9 cellular contexts compared by ENCODE assay signal in the genomic region with DNA sequence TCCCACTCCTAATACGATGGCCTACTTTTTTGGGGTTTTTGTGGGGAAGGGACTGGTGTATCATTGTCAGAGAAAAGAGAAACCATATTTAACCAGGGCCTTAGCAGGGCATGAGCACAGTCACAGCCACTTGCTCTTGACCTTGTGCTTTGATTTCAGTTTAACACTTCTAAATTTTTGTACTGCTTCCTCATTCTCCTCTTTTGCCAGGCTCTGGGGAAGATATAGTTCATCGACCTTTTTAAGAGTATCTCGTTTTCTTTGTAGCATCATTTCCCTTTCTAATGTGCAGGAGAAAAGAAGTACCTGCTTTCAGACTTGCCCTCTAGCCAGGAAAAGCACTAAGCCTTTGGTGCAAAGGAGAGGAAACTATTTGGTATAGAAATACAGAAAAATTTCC. TPM values are rescaled to one million over a fixed set of nuclear protein-coding genes. Genes with fewer than 3 reads are reported as not detected.
DNase-seq lines count a peak whose midpoint lies in the region; TF ChIP-seq lines count a peak whose summit lies in the region.
"Had no signal": no experiment of that assay in that cellular context is flagged by ENCODE, and none has a peak within 500 bp of the region (broad histone marks: within the 10 kb centered on the region; RNA-seq: fewer than 3 reads in every experiment).

No MANE protein-coding gene starts in this region.

- peaks cover 81% of the 10 kb centered on the region for H3K79me2 ChIP-seq in MM.1S (ENCODE audit: low read length)
- peaks cover 66% of the 10 kb centered on the region for H3K79me2 ChIP-seq in neural cell (replicated peaks; ENCODE audit: insufficient read depth, low read length)

- H3K27me3 Mint-ChIP-seq in CD4-positive, alpha-beta memory T cell, result peaks cover 0 to 2% of the 10 kb centered on the region in 2 donors

- peaks cover 60% of the 10 kb centered on the region for H3K4me1 ChIP-seq in CD4-positive, alpha-beta memory T cell (ENCODE audit: insufficient read depth, low read length)
- peaks cover 22% of the 10 kb centered on the region for H3K4me1 ChIP-seq in MM.1S (ENCODE audit: low read length)

- peak overlapping the region; percentile 94 to 100 (median 99) for H3K27ac Mint-ChIP-seq in CD4-positive, alpha-beta memory T cell

- peak in 1 of 5 donors; percentile 18 for DNase-seq in CD4-positive, alpha-beta memory T cell
- no peak for DNase-seq in MM.1S
- DNase-seq in choroid plexus epithelial cell (ENCODE audit: low read depth), result no peak
- no peak for DNase-seq in iPS-NIHi7 (ENCODE audit: extremely low spot score)
- DNase-seq in head of caudate nucleus, result no peak
- no peak for DNase-seq in mesenteric fat pad (ENCODE audit: low spot score)
- no peak for DNase-seq in stimulated activated CD4-positive, alpha-beta T cell treated with anti-CD3 and anti-CD28 coated beads, Interleukin-2, amount 100 ng/mL, for 24 hours
- DNase-seq: NCI-H510A had no signal

- POLR2A ChIA-PET in CD4-positive, alpha-beta memory T cell (lab: Charles Lee; ENCODE audit: partially characterized antibody), result interaction anchor here (2.9 to 12.6 kb wide), 3 partner anchors 8 to 35 kb away, joined by 13 to 318 read pairs (median 75); a partner anchor contains a TSS

- CTCF ChIA-PET in CD4-positive, alpha-beta memory T cell (lab: Charles Lee; ENCODE audit: partially characterized antibody), result interaction anchor here (6.0 kb wide), 1 partner anchor 13 kb away, joined by 69 read pairs; no protein-coding TSS in a partner anchor

- peak overlapping the region; percentile 86 to 100 (median 92) for H3K4me3 Mint-ChIP-seq in CD4-positive, alpha-beta memory T cell

- intact Hi-C loops in CD4-positive, alpha-beta memory T cell (cut with micrococcal nuclease), result no loop called here
- intact Hi-C loops in head of caudate nucleus (cut with DNase I), result loop anchor here (10.0 kb wide), 1 partner anchor 162 kb away; no protein-coding TSS in a partner anchor

- peaks cover 7% of the 10 kb centered on the region; the same call in 1 of the 2 replicates for H4K20me1 ChIP-seq in MM.1S (ENCODE audit: insufficient read depth, low read length)
- H4K20me1 ChIP-seq in neural cell (ENCODE audit: insufficient read depth), result no peaks in the 10 kb centered on the region

- peak overlapping the region; percentile 78 to 87 for H3K4me3 ChIP-seq in CD4-positive, alpha-beta memory T cell (ENCODE audit: low read length in 2 of 2)
- H3K4me3 ChIP-seq in MM.1S (ENCODE audit: low read length), result peak overlapping the region; percentile 63
- peak overlapping the region; percentile 37 for H3K4me3 ChIP-seq in choroid plexus epithelial cell (ENCODE audit: low read depth, low read length)
- peak overlapping the region; percentile 98 for H3K4me3 ChIP-seq in neural cell (ENCODE audit: low read length)

- TF ChIP-seq CTCF in MM.1S (IDR thresholded peaks at IDR 0.05; ENCODE audit: low read length), result no peak
- TF ChIP-seq CTCF in choroid plexus epithelial cell (conservative IDR thresholded peaks at IDR 0.05; ENCODE audit: low read depth, low read length), result no peak
- TF ChIP-seq CTCF in neural cell (IDR thresholded peaks at IDR 0.05; ENCODE audit: poor library complexity, severe bottlenecking), result no peak

- no peak overlapping the region for H2AFZ ChIP-seq in MM.1S (ENCODE audit: low read length)
- H2AFZ ChIP-seq in neural cell (ENCODE audit: low read depth, low read length), result no peak overlapping the region

- H3K4me2 ChIP-seq in MM.1S (ENCODE audit: low read depth, low read length) (peak overlapping the region; percentile 91), neural cell (ENCODE audit: low read length) (no peak overlapping the region)

- no peak for TF ChIP-seq EP300 in neural cell (conservative IDR thresholded peaks at IDR 0.05; ENCODE audit: poor library complexity, severe bottlenecking)

- no peak for TF ChIP-seq RAD21 in neural cell (conservative IDR thresholded peaks at IDR 0.05)

- peak overlapping the region; percentile 100 for H3K27ac ChIP-seq in CD4-positive, alpha-beta memory T cell (ENCODE audit: low read depth, low read length)
- peak overlapping the region; percentile 100; the same call in 1 of the 2 replicates for H3K27ac ChIP-seq in MM.1S (ENCODE audit: low read length)
- no peak overlapping the region for H3K27ac ChIP-seq in neural cell (ENCODE audit: low read length)

- H3K4me1 Mint-ChIP-seq in CD4-positive, alpha-beta memory T cell, result peaks cover 48 to 82% (median 55%) of the 10 kb centered on the region in 4 donors

- no peaks in the 10 kb centered on the region for H3K9me3 ChIP-seq in CD4-positive, alpha-beta memory T cell (ENCODE audit: control insufficient read depth in 1 of 2, low read length in 2 of 2)
- H3K9me3 ChIP-seq in MM.1S (replicated peaks; ENCODE audit: insufficient read depth, low read length) (no peaks in the 10 kb centered on the region), neural cell (ENCODE audit: low read length) (no peaks in the 10 kb centered on the region)

- peaks cover 0 to 3% (median 0%) of the 10 kb centered on the region in 8 donors for H3K9me3 Mint-ChIP-seq in CD4-positive, alpha-beta memory T cell

- no peaks in the 10 kb centered on the region for H3K9me2 ChIP-seq in MM.1S (replicated peaks; ENCODE audit: insufficient read depth, low read length)
- H3K9me2 ChIP-seq in neural cell (ENCODE audit: insufficient read depth, low read length), result no peaks in the 10 kb centered on the region

- H3F3A ChIP-seq in MM.1S (ENCODE audit: insufficient read depth, low read length), result peaks cover 34% of the 10 kb centered on the region
- no peaks in the 10 kb centered on the region for H3F3A ChIP-seq in neural cell (ENCODE audit: insufficient read depth, low read length, poor library complexity, severe bottlenecking)

- peak overlapping the region; percentile 59; the same call in 1 of the 2 replicates for H3K9ac ChIP-seq in MM.1S (ENCODE audit: low read length)
- H3K9ac ChIP-seq in neural cell (ENCODE audit: low read length), result no peak overlapping the region

- H3K27me3 ChIP-seq in CD4-positive, alpha-beta memory T cell (ENCODE audit: insufficient read depth, low read length), result no peaks in the 10 kb centered on the region
- no peaks in the 10 kb centered on the region for H3K27me3 ChIP-seq in MM.1S (replicated peaks; ENCODE audit: insufficient read depth, low read length)
- no peaks in the 10 kb centered on the region for H3K27me3 ChIP-seq in neural cell (ENCODE audit: insufficient read depth, low read depth, low read length)

- peaks cover 5% of the 10 kb centered on the region for H3K36me3 ChIP-seq in CD4-positive, alpha-beta memory T cell (ENCODE audit: insufficient read depth, low read length)
- H3K36me3 ChIP-seq in MM.1S (replicated peaks; ENCODE audit: insufficient read depth, low read length), result no peaks in the 10 kb centered on the region
- no peaks in the 10 kb centered on the region for H3K36me3 ChIP-seq in neural cell (ENCODE audit: insufficient read depth, low read length)

- H3K36me3 Mint-ChIP-seq in CD4-positive, alpha-beta memory T cell, result peaks cover 0 to 31% of the 10 kb centered on the region in 2 donors

TF ChIP-seq in neural cell, 6 proteins besides CTCF, POLR2A, EP300 and RAD21 (continues in another document):
- TF ChIP-seq TAF1 (IDR thresholded peaks at IDR 0.05; ENCODE audit: low read depth) (no peak), MXI1 (conservative IDR thresholded peaks at IDR 0.05; ENCODE audit: poor library complexity, severe bottlenecking) (no peak), EZH2 (IDR thresholded peaks at IDR 0.05; ENCODE audit: borderline replicate concordance, insufficient read depth, low read length, poor library complexity, severe bottlenecking) (no peak), SMC3 (conservative IDR thresholded peaks at IDR 0.05; ENCODE audit: poor library complexity) (no peak)

RNA-seq across cellular contexts. Expression of a gene that starts 2.2 kb away (rescaled TPM):
- total RNA-seq in CD4-positive, alpha-beta memory T cell, result 100 to 1,000 TPM; 104 to 107 TPM
- 10 to 100 TPM; 49.7 to 86.5 TPM for polyA plus RNA-seq in CD4-positive, alpha-beta memory T cell
- 22.5 and 24.8 TPM in 2 replicates for polyA plus RNA-seq in neural cell
- 41.1 and 44.6 TPM in 2 replicates for polyA minus RNA-seq in neural cell
- total RNA-seq in mesenteric fat pad, result 35.5 TPM

RNA-seq across cellular contexts. Expression of a gene that starts 3.1 kb away (rescaled TPM):
- 10 to 100 TPM; 84.1 to 87.5 TPM for total RNA-seq in CD4-positive, alpha-beta memory T cell
- polyA plus RNA-seq in CD4-positive, alpha-beta memory T cell, result 10 to 100 TPM; 34.0 to 36.7 TPM
- polyA plus RNA-seq in neural cell, result 5.3 TPM in 2 replicates
- polyA minus RNA-seq in neural cell, result 17.3 and 18.2 TPM in 2 replicates
- 11.2 TPM for total RNA-seq in mesenteric fat pad

RNA-seq across cellular contexts. Expression of a gene that starts 33.8 kb away (rescaled TPM):
- 1 to 10 TPM; 1.3 to 1.5 TPM for total RNA-seq in CD4-positive, alpha-beta memory T cell
- polyA plus RNA-seq in CD4-positive, alpha-beta memory T cell, result under 1 TPM; 0.37 to 0.45 TPM
- polyA plus RNA-seq in neural cell, result 0.25 TPM in 1 of 2 replicates, not detected in the other
- polyA minus RNA-seq in neural cell, result not detected in 2 replicates
- 9.5 TPM for total RNA-seq in mesenteric fat pad

RNA-seq across cellular contexts. Expression of a gene that starts 41.5 kb away (rescaled TPM):
- under 1 TPM; 0.14 to 0.20 TPM for total RNA-seq in CD4-positive, alpha-beta memory T cell
- under 1 TPM in 1 of 2 donors, not detected in 1; 0.11 TPM for polyA plus RNA-seq in CD4-positive, alpha-beta memory T cell
- polyA plus RNA-seq in neural cell, result 1.8 and 2.6 TPM in 2 replicates
- polyA minus RNA-seq in neural cell, result 11.2 and 12.4 TPM in 2 replicates
- total RNA-seq in mesenteric fat pad, result 0.45 TPM

RNA-seq across cellular contexts. Expression of a gene that starts 43.0 kb away (rescaled TPM):
- total RNA-seq in CD4-positive, alpha-beta memory T cell, result not detected
- polyA plus RNA-seq in CD4-positive, alpha-beta memory T cell, result under 1 TPM in 1 of 2 donors, not detected in 1; 0.49 TPM
- not detected in 2 replicates for polyA plus RNA-seq in neural cell
- not detected in 2 replicates for polyA minus RNA-seq in neural cell
- 1.3 TPM for total RNA-seq in mesenteric fat pad

Comparison
In these comparisons a context has a peak if more than half of its experiments do, and no peak if none do; other contexts are left out.
1. H3K4me3 ChIP-seq: peak in every context shown above with its lines; median percentile 98 in neural cell; 82 in CD4-positive, alpha-beta memory T cell; 63 in MM.1S; 37 in choroid plexus epithelial cell.